Comparison of ENCODE assay signal across 6 cellular contexts in genomic region chr1:228109962-228110488, GRCh38.
DNase-seq lines count a peak whose midpoint lies in the region; ATAC-seq and TF ChIP-seq lines count a peak whose summit lies in the region.

No MANE protein-coding gene starts in this region.

- H3K27me3 ChIP-seq in SU-DHL-6 (ENCODE audit: low read length), result no peaks in the 10 kb centered on the region

- no peaks in the 10 kb centered on the region for H4K20me1 ChIP-seq in SU-DHL-6 (ENCODE audit: low read depth, low read length)

- no peaks in the 10 kb centered on the region for H3F3A ChIP-seq in SU-DHL-6 (ENCODE audit: insufficient read depth)

- ATAC-seq in GM18511 (IDR thresholded peaks at IDR 0.05; ENCODE audit: unreplicated experiment) (peak; percentile 7), HG03565 (IDR thresholded peaks at IDR 0.05; ENCODE audit: unreplicated experiment) (no peak), GM21723 (IDR thresholded peaks at IDR 0.05; ENCODE audit: unreplicated experiment) (no peak)

- peaks cover 13% of the 10 kb centered on the region; the same call in 1 of the 2 replicates for H3K79me2 ChIP-seq in SU-DHL-6 (ENCODE audit: insufficient read depth, low read length)

- no peaks in the 10 kb centered on the region for H3K36me3 ChIP-seq in SU-DHL-6 (ENCODE audit: low read length)

- H3K27ac ChIP-seq in SU-DHL-6 (ENCODE audit: low read depth, low read length), result no peak overlapping the region

- H3K4me2 ChIP-seq in SU-DHL-6 (ENCODE audit: low read depth, low read length, poor library complexity, severe bottlenecking), result peak overlapping the region; percentile 72

- no peak for TF ChIP-seq CTCF in SU-DHL-6 (IDR thresholded peaks at IDR 0.05; ENCODE audit: insufficient read depth, low read length, poor library complexity, severe bottlenecking)

- H3K9me2 ChIP-seq in SU-DHL-6 (replicated peaks; ENCODE audit: insufficient read depth, low read length), result no peaks in the 10 kb centered on the region

- peak overlapping the region; percentile 88 for H3K9ac ChIP-seq in SU-DHL-6 (ENCODE audit: low read length)

- DNase-seq in kidney tubule cell (ENCODE audit: low spot score) (peak; percentile 47), NCI-H748 (lab: John Stamatoyannopoulos, UW; ENCODE audit: unreplicated experiment) (no peak)

- H2AFZ ChIP-seq in SU-DHL-6 (ENCODE audit: low read depth, low read length, severe bottlenecking), result peak overlapping the region; percentile 91

- H3K4me3 ChIP-seq in SU-DHL-6 (ENCODE audit: insufficient read depth, low read length, poor library complexity, severe bottlenecking), result peak overlapping the region; percentile 81

- H3K9me3 ChIP-seq in SU-DHL-6 (ENCODE audit: insufficient read depth, low read length), result no peaks in the 10 kb centered on the region
